Comparison of ENCODE assay signal across 1 cellular context in genomic region chr6:149545754-149546471, GRCh38.
TF ChIP-seq lines count a peak whose summit lies in the region.

Gene PPIL4 (minus strand): TSS chr6:149546043. CDS start chr6:149546005, 38 bp downstream.

TF ChIP-seq in K562, 482 proteins besides CTCF, POLR2A, EP300 and RAD21 (continued from another document and continues in another):
- TF ChIP-seq ZBTB40 (IDR thresholded peaks at IDR 0.05) (peak; percentile 92), ZBTB40 (CRISPR knock-in tag; IDR thresholded peaks at IDR 0.05) (no peak), ZNF699 (CRISPR knock-in tag; IDR thresholded peaks at IDR 0.05; ENCODE audit: insufficient replicate concordance) (no peak), ASH1L (IDR thresholded peaks at IDR 0.05; ENCODE audit: borderline replicate concordance, low read depth, partially characterized antibody) (no peak), DACH1 (IDR thresholded peaks at IDR 0.05; ENCODE audit: partially characterized antibody) (peak; percentile 97), RCOR1 (IDR thresholded peaks at IDR 0.05; ENCODE audit: borderline replicate concordance in 1 of 2, low read depth in 2 of 2, low read length in 2 of 2) (peak in 1 of 2 experiments; percentile 6; a peak in 1 of 4 replicates), NR0B1 (IDR thresholded peaks at IDR 0.05; ENCODE audit: partially characterized antibody) (no peak), RBM17 (IDR thresholded peaks at IDR 0.05; ENCODE audit: borderline replicate concordance, low read depth, low read length) (no peak), EHMT2 (IDR thresholded peaks at IDR 0.05) (no peak), FOXK1 (CRISPR knock-in tag; IDR thresholded peaks at IDR 0.05; ENCODE audit: borderline replicate concordance) (no peak), AFF1 (IDR thresholded peaks at IDR 0.05; ENCODE audit: low read depth in 1 of 2, partially characterized antibody in 2 of 2) (peak in 1 of 2 experiments; percentile 57), HNRNPUL1 (IDR thresholded peaks at IDR 0.05; ENCODE audit: low read length) (no peak), TRIM28 (IDR thresholded peaks at IDR 0.05) (peak; percentile 24; the same call in 1 of the 2 replicates), PRPF4 (IDR thresholded peaks at IDR 0.05; ENCODE audit: insufficient read depth, low read depth, low read length, poor library complexity, severe bottlenecking) (peak; percentile 71), CLOCK (CRISPR knock-in tag; IDR thresholded peaks at IDR 0.05; ENCODE audit: borderline replicate concordance) (no peak), USF1 (CRISPR knock-in tag; IDR thresholded peaks at IDR 0.05) (peak; percentile 73), POLR3G (IDR thresholded peaks at IDR 0.05; ENCODE audit: extremely low read depth, insufficient read length, insufficient replicate concordance) (no peak), ELK3 (CRISPR knock-in tag; IDR thresholded peaks at IDR 0.05) (no peak), ZBTB17 (CRISPR knock-in tag; IDR thresholded peaks at IDR 0.05) (peak; percentile 72), TFAM (CRISPR knock-in tag; conservative IDR thresholded peaks at IDR 0.05) (no peak), SPI1 (IDR thresholded peaks at IDR 0.05; ENCODE audit: borderline replicate concordance, low read depth, low read length) (peak; percentile 31; the same call in 1 of the 2 replicates), ZNF77 (CRISPR knock-in tag; IDR thresholded peaks at IDR 0.05) (no peak), ZNF707 (CRISPR knock-in tag; conservative IDR thresholded peaks at IDR 0.05) (peak; percentile 62; the same call in 1 of the 2 replicates), ATF4 (CRISPR knock-in tag; IDR thresholded peaks at IDR 0.05) (peak; percentile 11; the same call in 1 of the 2 replicates), MLLT1 (IDR thresholded peaks at IDR 0.05) (peak in 1 of 2 experiments; percentile 97; a peak in 2 of 4 replicates), HDAC1 (IDR thresholded peaks at IDR 0.05) (peak in 1 of 2 experiments; percentile 97; a peak in 3 of 4 replicates), PHF8 (IDR thresholded peaks at IDR 0.05; ENCODE audit: borderline replicate concordance, low read length) (peak; percentile 90), SP2 (IDR thresholded peaks at IDR 0.05; ENCODE audit: extremely low read depth, low read depth, low read length, poor library complexity, severe bottlenecking) (no peak), HOXB6 (CRISPR knock-in tag; IDR thresholded peaks at IDR 0.05; ENCODE audit: borderline replicate concordance) (no peak), SMAD2 (IDR thresholded peaks at IDR 0.05; ENCODE audit: low read depth, low read length) (no peak)
